7 cellular contexts compared by ENCODE assay signal in genomic region chr13:30421093-30422055, GRCh38. TPM values are rescaled to one million over a fixed set of nuclear protein-coding genes. Genes with fewer than 3 reads are reported as not detected.
DNase-seq lines count a peak whose midpoint lies in the region; ATAC-seq and TF ChIP-seq lines count a peak whose summit lies in the region.

No MANE protein-coding gene starts in this region.

- H3K4me1 Mint-ChIP-seq in mesothelial cell of epicardium, result peaks cover 20% of the 10 kb centered on the region

- no peak for TF ChIP-seq CTCF in GM12864 (IDR thresholded peaks at IDR 0.05; ENCODE audit: low read depth, low read length, missing control alignments)
- TF ChIP-seq CTCF in epithelial cell of proximal tubule (conservative IDR thresholded peaks at IDR 0.05; ENCODE audit: low read depth, low read length), result no peak
- TF ChIP-seq CTCF in mesothelial cell of epicardium (IDR thresholded peaks at IDR 0.05; ENCODE audit: unreplicated experiment), result no peak

- peak overlapping the region; percentile 54 for H3K4me3 ChIP-seq in GM12864 (ENCODE audit: low read depth, low read length)
- H3K4me3 ChIP-seq in epithelial cell of proximal tubule (ENCODE audit: low read depth, low read length), result peak overlapping the region; percentile 63

- peak overlapping the region; percentile 89 for H3K27ac Mint-ChIP-seq in mesothelial cell of epicardium

- DNase-seq in GM12864 (ENCODE audit: low read depth) (no peak), NCI-H526 (lab: John Stamatoyannopoulos, UW) (peak; percentile 52 to 89), epithelial cell of proximal tubule (ENCODE audit: low read depth) (no peak), mesothelial cell of epicardium (ENCODE audit: low spot score in 2 of 2, unreplicated experiment in 2 of 2) (peak; percentile 56 to 75)
- peak; percentile 70 for DNase-seq in activated CD8-positive, alpha-beta memory T cell treated with anti-CD3 and anti-CD28 coated beads, Interleukin-2, amount 50 U/mL, for 48 hours
- DNase-seq in stimulated activated naive CD8-positive, alpha-beta T cell treated with anti-CD3 and anti-CD28 coated beads, Interleukin-15, Interleukin-2, amounts not matched to agents 100 U/mL and 50 U/mL, for 24 hours, result peak; percentile 43

- peak overlapping the region; percentile 73 for H3K4me3 Mint-ChIP-seq in mesothelial cell of epicardium

- no peaks in the 10 kb centered on the region for H3K36me3 Mint-ChIP-seq in mesothelial cell of epicardium

- H3K27me3 Mint-ChIP-seq in mesothelial cell of epicardium (ENCODE audit: low read depth), result peaks cover 13% of the 10 kb centered on the region

- ATAC-seq in HG02798 (IDR thresholded peaks at IDR 0.05; ENCODE audit: poor library complexity, unreplicated experiment), result peak; percentile 55
- ATAC-seq in stimulated activated naive CD8-positive, alpha-beta T cell treated with anti-CD3 and anti-CD28 coated beads, Interleukin-15, Interleukin-2, amounts not matched to agents 100 U/mL and 50 U/mL, for 24 hours, result peak; percentile 38

- H3K9me3 Mint-ChIP-seq in mesothelial cell of epicardium, result no peaks in the 10 kb centered on the region

RNA-seq across cellular contexts. Expression of gene UBE2L5, which starts 0.9 kb away (rescaled TPM):
- not detected in 2 replicates for total RNA-seq in epithelial cell of proximal tubule
- total RNA-seq in mesothelial cell of epicardium, result 0.20 TPM in 1 of 3 replicates, not detected in the others

RNA-seq across cellular contexts. Expression of gene HMGB1, which starts 44.4 kb away (rescaled TPM):
- total RNA-seq in epithelial cell of proximal tubule (856 and 888 TPM in 2 replicates), mesothelial cell of epicardium (465 to 476 TPM (median 465 TPM) in 3 replicates)

Comparison
In these comparisons a context has a peak if more than half of its experiments do, and no peak if none do; other contexts are left out.
1. DNase-seq: peak in NCI-H526 (2 of 2), activated CD8-positive, alpha-beta memory T cell treated with anti-CD3 and anti-CD28 coated beads, Interleukin-2, amount 50 U/mL, for 48 hours (single experiment), mesothelial cell of epicardium (2 of 2) and stimulated activated naive CD8-positive, alpha-beta T cell treated with anti-CD3 and anti-CD28 coated beads, Interleukin-15, Interleukin-2, amounts not matched to agents 100 U/mL and 50 U/mL, for 24 hours (single experiment); none in GM12864 (single experiment) and epithelial cell of proximal tubule (single experiment).